1 cellular context compared by ENCODE assay signal in the genomic region with DNA sequence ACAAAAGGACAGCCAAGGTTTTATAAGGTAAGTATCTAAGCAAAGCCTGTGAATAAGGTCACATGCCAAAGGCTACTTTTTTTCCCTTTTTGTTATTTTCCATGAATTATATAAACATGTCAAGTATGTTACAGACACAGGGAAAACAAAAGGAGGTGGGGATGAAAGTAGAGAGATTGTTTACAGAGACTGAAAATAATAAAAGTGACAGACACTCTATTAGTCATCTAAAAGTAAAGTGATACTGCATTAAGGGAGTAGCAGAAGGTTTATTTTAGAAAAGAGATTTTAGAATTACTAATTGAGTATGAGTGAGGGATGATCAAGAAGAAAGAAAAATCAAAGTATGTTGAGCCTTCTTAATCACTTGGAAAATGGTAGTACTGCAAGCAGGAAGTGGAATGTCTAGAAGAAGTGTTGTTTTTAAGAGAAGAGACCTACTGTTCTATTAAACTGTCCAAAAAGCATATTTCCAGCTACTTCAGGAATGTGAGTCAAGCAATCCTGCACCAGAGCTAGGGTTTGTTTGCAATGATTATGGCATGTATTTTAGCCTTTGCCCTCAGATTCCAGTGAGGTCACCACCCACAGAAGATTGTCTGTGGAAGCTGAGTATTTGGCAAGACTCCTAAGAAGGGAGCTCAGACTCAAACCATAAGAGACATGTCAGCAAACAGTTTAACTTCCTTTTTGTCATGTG.
TF ChIP-seq lines count a peak whose summit lies in the region.

No MANE protein-coding gene starts in this region.

TF ChIP-seq in GM23338, 12 proteins besides CTCF, POLR2A, EP300 and RAD21 (continued from another document):
- TF ChIP-seq, protein P1, sequence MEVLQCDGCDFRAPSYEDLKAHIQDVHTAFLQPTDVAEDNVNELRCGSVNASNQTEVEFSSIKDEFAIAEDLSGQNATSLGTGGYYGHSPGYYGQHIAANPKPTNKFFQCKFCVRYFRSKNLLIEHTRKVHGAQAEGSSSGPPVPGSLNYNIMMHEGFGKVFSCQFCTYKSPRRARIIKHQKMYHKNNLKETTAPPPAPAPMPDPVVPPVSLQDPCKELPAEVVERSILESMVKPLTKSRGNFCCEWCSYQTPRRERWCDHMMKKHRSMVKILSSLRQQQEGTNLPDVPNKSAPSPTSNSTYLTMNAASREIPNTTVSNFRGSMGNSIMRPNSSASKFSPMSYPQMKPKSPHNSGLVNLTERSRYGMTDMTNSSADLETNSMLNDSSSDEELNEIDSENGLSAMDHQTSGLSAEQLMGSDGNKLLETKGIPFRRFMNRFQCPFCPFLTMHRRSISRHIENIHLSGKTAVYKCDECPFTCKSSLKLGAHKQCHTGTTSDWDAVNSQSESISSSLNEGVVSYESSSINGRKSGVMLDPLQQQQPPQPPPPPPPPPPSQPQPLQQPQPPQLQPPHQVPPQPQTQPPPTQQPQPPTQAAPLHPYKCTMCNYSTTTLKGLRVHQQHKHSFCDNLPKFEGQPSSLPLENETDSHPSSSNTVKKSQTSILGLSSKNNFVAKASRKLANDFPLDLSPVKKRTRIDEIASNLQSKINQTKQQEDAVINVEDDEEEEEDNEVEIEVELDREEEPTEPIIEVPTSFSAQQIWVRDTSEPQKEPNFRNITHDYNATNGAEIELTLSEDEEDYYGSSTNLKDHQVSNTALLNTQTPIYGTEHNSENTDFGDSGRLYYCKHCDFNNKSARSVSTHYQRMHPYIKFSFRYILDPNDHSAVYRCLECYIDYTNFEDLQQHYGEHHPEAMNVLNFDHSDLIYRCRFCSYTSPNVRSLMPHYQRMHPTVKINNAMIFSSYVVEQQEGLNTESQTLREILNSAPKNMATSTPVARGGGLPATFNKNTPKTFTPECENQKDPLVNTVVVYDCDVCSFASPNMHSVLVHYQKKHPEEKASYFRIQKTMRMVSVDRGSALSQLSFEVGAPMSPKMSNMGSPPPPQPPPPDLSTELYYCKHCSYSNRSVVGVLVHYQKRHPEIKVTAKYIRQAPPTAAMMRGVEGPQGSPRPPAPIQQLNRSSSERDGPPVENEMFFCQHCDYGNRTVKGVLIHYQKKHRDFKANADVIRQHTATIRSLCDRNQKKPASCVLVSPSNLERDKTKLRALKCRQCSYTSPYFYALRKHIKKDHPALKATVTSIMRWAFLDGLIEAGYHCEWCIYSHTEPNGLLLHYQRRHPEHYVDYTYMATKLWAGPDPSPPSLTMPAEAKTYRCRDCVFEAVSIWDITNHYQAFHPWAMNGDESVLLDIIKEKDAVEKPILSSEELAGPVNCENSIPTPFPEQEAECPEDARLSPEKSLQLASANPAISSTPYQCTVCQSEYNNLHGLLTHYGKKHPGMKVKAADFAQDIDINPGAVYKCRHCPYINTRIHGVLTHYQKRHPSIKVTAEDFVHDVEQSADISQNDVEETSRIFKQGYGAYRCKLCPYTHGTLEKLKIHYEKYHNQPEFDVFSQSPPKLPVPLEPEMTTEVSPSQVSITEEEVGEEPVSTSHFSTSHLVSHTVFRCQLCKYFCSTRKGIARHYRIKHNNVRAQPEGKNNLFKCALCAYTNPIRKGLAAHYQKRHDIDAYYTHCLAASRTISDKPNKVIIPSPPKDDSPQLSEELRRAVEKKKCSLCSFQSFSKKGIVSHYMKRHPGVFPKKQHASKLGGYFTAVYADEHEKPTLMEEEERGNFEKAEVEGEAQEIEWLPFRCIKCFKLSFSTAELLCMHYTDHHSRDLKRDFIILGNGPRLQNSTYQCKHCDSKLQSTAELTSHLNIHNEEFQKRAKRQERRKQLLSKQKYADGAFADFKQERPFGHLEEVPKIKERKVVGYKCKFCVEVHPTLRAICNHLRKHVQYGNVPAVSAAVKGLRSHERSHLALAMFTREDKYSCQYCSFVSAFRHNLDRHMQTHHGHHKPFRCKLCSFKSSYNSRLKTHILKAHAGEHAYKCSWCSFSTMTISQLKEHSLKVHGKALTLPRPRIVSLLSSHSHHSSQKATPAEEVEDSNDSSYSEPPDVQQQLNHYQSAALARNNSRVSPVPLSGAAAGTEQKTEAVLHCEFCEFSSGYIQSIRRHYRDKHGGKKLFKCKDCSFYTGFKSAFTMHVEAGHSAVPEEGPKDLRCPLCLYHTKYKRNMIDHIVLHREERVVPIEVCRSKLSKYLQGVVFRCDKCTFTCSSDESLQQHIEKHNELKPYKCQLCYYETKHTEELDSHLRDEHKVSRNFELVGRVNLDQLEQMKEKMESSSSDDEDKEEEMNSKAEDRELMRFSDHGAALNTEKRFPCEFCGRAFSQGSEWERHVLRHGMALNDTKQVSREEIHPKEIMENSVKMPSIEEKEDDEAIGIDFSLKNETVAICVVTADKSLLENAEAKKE (CRISPR knock-in tag; IDR thresholded peaks at IDR 0.05): no peak
- TF ChIP-seq CREB1 (CRISPR knock-in tag; IDR thresholded peaks at IDR 0.05; ENCODE audit: low read depth): no peak
